25 cellular contexts compared by ENCODE assay signal in the genomic region with DNA sequence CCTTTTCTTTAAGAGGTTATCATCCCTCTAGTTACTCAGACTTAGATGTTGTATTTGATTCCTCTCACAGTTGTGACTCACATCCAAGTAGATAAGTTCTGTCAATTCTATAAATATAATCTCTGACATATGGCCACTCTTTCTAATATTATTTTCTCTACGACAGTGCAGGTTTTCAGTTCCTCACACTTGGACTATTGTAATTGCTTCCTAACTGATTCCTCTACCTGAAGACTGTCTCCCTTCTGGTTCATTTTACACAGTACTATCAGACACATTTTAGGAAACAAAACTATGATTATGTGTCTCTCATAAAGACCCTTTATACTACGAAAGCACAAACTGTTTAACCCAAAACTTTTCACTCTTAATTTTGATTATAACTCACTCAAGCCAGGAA. TPM values are rescaled to one million over a fixed set of nuclear protein-coding genes. Genes with fewer than 3 reads are reported as not detected.
DNase-seq lines count a peak whose midpoint lies in the region; ATAC-seq, FAIRE-seq and TF ChIP-seq lines count a peak whose summit lies in the region.
"Had no signal": no experiment of that assay in that cellular context is flagged by ENCODE, and none has a peak within 500 bp of the region (broad histone marks: within the 10 kb centered on the region; RNA-seq: fewer than 3 reads in every experiment).

No MANE protein-coding gene starts in this region.

- no peaks in the 10 kb centered on the region for H3K36me3 ChIP-seq in GM12878 (ENCODE audit: control insufficient read depth in 2 of 2, insufficient read depth in 2 of 2, low read length in 1 of 2)

- no peak overlapping the region for H3K4me2 ChIP-seq in GM12878 (ENCODE audit: control insufficient read depth, insufficient read depth)

- 2% methylated on average over 2 of the region's 2 CpGs for WGBS in GM12878 (ENCODE audit: insufficient coverage, insufficient replicate concordance, low lambda C conversion rate, missing lambda C conversion rate)

- RAD21 ChIA-PET in GM12878 (lab: Charles Lee; ENCODE audit: unreplicated experiment) = no interaction called here

- DNase-seq in GM12878 (ENCODE audit: low read depth, low spot score) = no peak
- DNase-seq in stimulated activated effector memory CD8-positive, alpha-beta T cell treated with anti-CD3 and anti-CD28 coated beads, Interleukin-12 subunit alpha, Interleukin-12 subunit beta, amount 100 ng/mL, for 72 hours (ENCODE audit: low spot score in 2 of 2) = no peak
- no peak for DNase-seq in RCC 7860 (ENCODE audit: low spot score)
- no peak for DNase-seq in glomerular visceral epithelial cell (ENCODE audit: extremely low spot score)
- no peak for DNase-seq in activated T-cell treated with anti-CD3 and anti-CD28 coated beads, Interleukin-2, amount 50 U/mL, for 48 hours
- DNase-seq: ACHN, GDM1, IMR-90, NCI-H1048, NCI-H1436, NCI-H2029, NCI-H2171 treated with DMSO at 0.1 percent for 48 hours, NCI-H446, Right ventricle myocardium superior, T-cell had no signal

- no peak overlapping the region for H3K9ac ChIP-seq in GM12878 (ENCODE audit: control insufficient read depth, insufficient read depth, low read length)

- SMC1A ChIA-PET in GM12878 (lab: Charles Lee; ENCODE audit: uncharacterized antibody, unreplicated experiment) = no interaction called here

- TF ChIP-seq EP300 in GM12878 (IDR thresholded peaks at IDR 0.05; ENCODE audit: borderline replicate concordance in 1 of 2, control insufficient read depth in 1 of 2, low read depth in 2 of 2, low read length in 2 of 2) = no peak

- FAIRE-seq in GM12878 (lab: Jason Lieb, UNC) (no peak), RCC 7860 (lab: Jason Lieb, UNC) (no peak)
- FAIRE-seq: H54, HTR-8/SVneo had no signal

- no peaks in the 10 kb centered on the region for H4K20me1 ChIP-seq in GM12878 (ENCODE audit: control insufficient read depth, insufficient read depth)

- no peak overlapping the region for H2AFZ ChIP-seq in GM12878 (ENCODE audit: control insufficient read depth, low read depth, low read length)

- H3K9me3 Mint-ChIP-seq in stimulated activated effector memory CD8-positive, alpha-beta T cell treated with anti-CD3 and anti-CD28 coated beads, Interleukin-12 subunit alpha, Interleukin-12 subunit beta, amount 100 ng/mL, for 72 hours = no peaks in the 10 kb centered on the region
- H3K9me3 Mint-ChIP-seq: T-cell had no signal

- TF ChIP-seq POLR2A in GM12878 (IDR thresholded peaks at IDR 0.05; ENCODE audit: low read depth, low read length) = no peak

- BruUV-seq in GM12878 (replicated peaks; lab: Mats Ljungman, UMichigan) = no TSS peak

- no peaks in the 10 kb centered on the region for H3K4me1 Mint-ChIP-seq in stimulated activated effector memory CD8-positive, alpha-beta T cell treated with anti-CD3 and anti-CD28 coated beads, Interleukin-12 subunit alpha, Interleukin-12 subunit beta, amount 100 ng/mL, for 72 hours
- H3K4me1 Mint-ChIP-seq: T-cell had no signal

- intact Hi-C loops in GM12878 (cut with micrococcal nuclease; ENCODE audit: unreplicated experiment) = no loop called here

- H3K27ac ChIP-seq in GM12878 (ENCODE audit: control insufficient read depth, insufficient read depth) = no peak overlapping the region
- H3K27ac ChIP-seq: C4-2B, HL-60, SK-N-MC had no signal

- CTCF ChIA-PET in GM12878 (lab: Yijun Ruan, JAX) = no interaction called here

- H3K4me3 ChIP-seq in GM12878 = no peak overlapping the region
- H3K4me3 ChIP-seq: SK-N-MC had no signal

- POLR2A ChIA-PET in GM12878 (lab: Charles Lee) = no interaction called here

- H3K36me3 Mint-ChIP-seq in stimulated activated effector memory CD8-positive, alpha-beta T cell treated with anti-CD3 and anti-CD28 coated beads, Interleukin-12 subunit alpha, Interleukin-12 subunit beta, amount 100 ng/mL, for 72 hours = no peaks in the 10 kb centered on the region

- TF ChIP-seq CTCF in GM12878 (IDR thresholded peaks at IDR 0.05 in 2 of 3, conservative IDR thresholded peaks at IDR 0.05 in 1 of 3; ENCODE audit: control insufficient read depth in 2 of 3, extremely low read depth in 1 of 3, insufficient read depth in 1 of 3, low read depth in 3 of 3, low read length in 3 of 3) = no peak

- no peak overlapping the region for H3K27ac Mint-ChIP-seq in stimulated activated effector memory CD8-positive, alpha-beta T cell treated with anti-CD3 and anti-CD28 coated beads, Interleukin-12 subunit alpha, Interleukin-12 subunit beta, amount 100 ng/mL, for 72 hours
- H3K27ac Mint-ChIP-seq: T-cell had no signal

- H3K4me3 Mint-ChIP-seq in stimulated activated effector memory CD8-positive, alpha-beta T cell treated with anti-CD3 and anti-CD28 coated beads, Interleukin-12 subunit alpha, Interleukin-12 subunit beta, amount 100 ng/mL, for 72 hours = no peak overlapping the region
- H3K4me3 Mint-ChIP-seq: T-cell had no signal

- no peak for TF ChIP-seq RAD21 in GM12878 (IDR thresholded peaks at IDR 0.05; ENCODE audit: insufficient read depth, low read depth, low read length)

- no peaks in the 10 kb centered on the region for H3K4me1 ChIP-seq in GM12878 (ENCODE audit: control insufficient read depth, insufficient read depth, low read length)

- H3K27me3 ChIP-seq in GM12878 (replicated peaks in 1 of 2; ENCODE audit: control insufficient read depth in 2 of 2, insufficient read depth in 2 of 2, low read length in 1 of 2) = no peaks in the 10 kb centered on the region

- no peaks in the 10 kb centered on the region for H3K79me2 ChIP-seq in GM12878 (ENCODE audit: control insufficient read depth, insufficient read depth, low read length)

- H3K9me3 ChIP-seq in GM12878 (replicated peaks; ENCODE audit: control insufficient read depth, insufficient read depth, low read length) = no peaks in the 10 kb centered on the region

- in situ Hi-C loops in GM12878 (cut with MboI) = no loop called here

- ATAC-seq in GM19351 (IDR thresholded peaks at IDR 0.05; ENCODE audit: unreplicated experiment) (peak; percentile 58), HG02870 (IDR thresholded peaks at IDR 0.05; ENCODE audit: unreplicated experiment) (peak; percentile 77), GM12878 (peak; percentile 52)
- ATAC-seq in stimulated activated effector memory CD8-positive, alpha-beta T cell treated with anti-CD3 and anti-CD28 coated beads, Interleukin-12 subunit alpha, Interleukin-12 subunit beta, amount 100 ng/mL, for 72 hours = peak; percentile 48
- ATAC-seq: T-cell had no signal

TF ChIP-seq in GM12878, 131 proteins besides CTCF, POLR2A, EP300 and RAD21:
- TF ChIP-seq NFXL1 (IDR thresholded peaks at IDR 0.05; ENCODE audit: borderline replicate concordance) (no peak), ETV6 (conservative IDR thresholded peaks at IDR 0.05 in 1 of 2, IDR thresholded peaks at IDR 0.05 in 1 of 2; ENCODE audit: borderline replicate concordance in 1 of 2, low read depth in 1 of 2) (peak in 1 of 2 experiments; percentile 12; a peak in 1 of 4 replicates)
TF ChIP-seq in GM12878: peak in this region for 1.

RNA-seq across cellular contexts. Expression of gene GNRHR, which starts 31.3 kb away (rescaled TPM):
- total RNA-seq in GM12878 (2013; cell fraction: nucleolus; rRNA removed) = not detected in 2 replicates
- total RNA-seq in GM12878 (2014; rRNA removed) (not detected in 2 replicates), GM12878 (2014; rRNA removed; fragmentation: Illumina TruSeq; extraction: Trizol) (not detected in 2 replicates), GM12878 (2021) (not detected in 2 replicates)
- not detected for polyA plus RNA-seq in GM12878 (2011; ENCODE audit: low read depth)
- polyA plus RNA-seq in GM12878 (2011; rRNA removed) (not detected in 2 replicates), GM12878 (2014; fragmentation: Illumina TruSeq; extraction: Trizol) (not detected in 2 replicates), GM12878 (2014; fragmentation: Nextera tagmentation; extraction: Ambion mirVana) (under 1 TPM; 0.02 to 0.08 TPM), GM12878 (2014; rRNA removed) (not detected in 2 replicates), GM12878 (2016; fragmentation: Nextera tagmentation; extraction: Ambion mirVana) (under 1 TPM in 1 of 2 experiments, not detected in 1; 0.12 TPM)
- not detected in 2 replicates for polyA plus RNA-seq in GM12878 (2011; cell fraction: cytosol; rRNA removed)
- not detected in 2 replicates for polyA plus RNA-seq in GM12878 (2011; cell fraction: nucleus; rRNA removed)
- polyA plus RNA-seq in GM12878 (2012) = 0.12 and 0.15 TPM in 2 replicates
- polyA minus RNA-seq in GM12878 (2011; rRNA and poly(A)+ RNA removed) = not detected in 2 replicates
- polyA minus RNA-seq in GM12878 (2011; cell fraction: cytosol; rRNA and poly(A)+ RNA removed) = not detected in 2 replicates
- not detected in 2 replicates for polyA minus RNA-seq in GM12878 (2011; cell fraction: nucleus; rRNA and poly(A)+ RNA removed)
- total RNA-seq: Daoy, IMR-90, M059J, OCI-LY7, Right ventricle myocardium superior, T-cell had no signal
- polyA plus RNA-seq: IMR-90 had no signal
